ENCODE assay signal across 8 cellular contexts in the genomic region with DNA sequence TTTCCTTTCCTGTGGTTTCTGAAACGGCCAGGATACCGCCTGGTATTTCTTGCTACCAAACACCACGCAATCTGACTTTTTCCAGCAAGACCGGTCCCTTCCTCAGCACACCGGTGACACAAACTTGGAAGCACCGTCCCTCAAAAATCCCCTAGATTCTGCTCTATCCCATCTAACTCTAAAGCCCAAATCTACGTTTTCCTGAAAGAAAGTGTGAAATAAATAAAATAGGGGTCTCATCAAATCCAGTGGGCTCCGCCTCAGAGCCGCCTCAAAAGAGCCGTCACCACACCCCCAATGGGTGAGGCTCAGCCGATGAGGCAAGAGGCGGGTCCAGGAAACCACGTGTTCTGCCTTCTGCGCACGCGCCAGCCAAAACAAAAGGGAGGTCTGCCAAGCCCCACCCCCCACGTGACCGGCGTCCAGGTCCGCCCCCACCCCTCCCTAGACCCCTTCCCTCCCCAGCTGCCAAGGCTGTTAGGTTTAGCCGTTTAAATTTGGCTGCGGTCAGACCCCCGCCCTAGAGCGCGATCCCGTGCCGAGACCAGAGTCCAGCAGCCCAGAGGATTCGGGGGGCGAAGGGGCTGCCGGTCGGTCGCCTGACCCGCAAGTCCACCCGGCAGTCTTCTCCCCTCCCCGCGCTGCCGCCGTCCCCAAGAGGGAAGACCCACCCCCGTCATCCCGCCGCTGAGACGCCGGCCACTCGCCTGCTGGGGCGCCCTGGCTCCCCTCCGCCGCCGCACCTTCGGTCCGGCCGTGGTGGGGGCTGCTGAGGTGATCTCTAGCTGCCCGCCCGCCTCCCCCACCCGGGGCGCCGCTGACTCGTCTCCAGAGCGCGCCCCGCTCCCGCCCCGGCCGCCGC.
DNase-seq lines count a peak whose midpoint lies in the region; ATAC-seq lines count a peak whose summit lies in the region.

No MANE protein-coding gene starts in this region.

- H3K27ac ChIP-seq in BLaER1 treated with 17β-estradiol and CSF1 and Interleukin-3, amounts not matched to agents 10 nM and 100 nM, result peak overlapping the region; percentile 94 to 100 (median 96)

- H3K9me3 ChIP-seq in BLaER1 treated with 17β-estradiol and CSF1 and Interleukin-3, amounts not matched to agents 10 nM and 100 nM (replicated peaks in 1 of 11), result no peaks in the 10 kb centered on the region

- H3K36me3 ChIP-seq in BLaER1 treated with 17β-estradiol and CSF1 and Interleukin-3, amounts not matched to agents 10 nM and 100 nM, result 0 out of 22 replicates have a peak, but pooled peaks cover 0 to 3% (median 0%) of the 10 kb centered on the region in 11 experiments

- H3K9ac ChIP-seq in BLaER1 treated with 17β-estradiol and CSF1 and Interleukin-3, amounts not matched to agents 10 nM and 100 nM, result peak overlapping the region; percentile 92 to 99 (median 99)

- DNase-seq in NCI-H526 treated with DMSO at 0.1 percent for 48 hours (lab: John Stamatoyannopoulos, UW) (peak; percentile 92), cortex of kidney (lab: John Stamatoyannopoulos, UW) (peak; percentile 63), left kidney (ENCODE audit: low read depth, low spot score) (peak; percentile 99)
- peak; percentile 97 for DNase-seq in activated CD4-positive, alpha-beta T cell treated with anti-CD3 and anti-CD28 coated beads, Interleukin-2, amount 50 U/mL, for 1 hour
- DNase-seq in stimulated activated CD4-positive, alpha-beta T cell treated with anti-CD3 and anti-CD28 coated beads, Interleukin-1b, Interleukin-23, amount 100 ng/mL, for 48 hours, result peak; percentile 97

- peak; percentile 68 for ATAC-seq in GM19351 (IDR thresholded peaks at IDR 0.05; ENCODE audit: unreplicated experiment)
- ATAC-seq in HG03520 (IDR thresholded peaks at IDR 0.05; ENCODE audit: unreplicated experiment), result peak; percentile 68

- no peaks in the 10 kb centered on the region for H3K27me3 ChIP-seq in BLaER1 treated with 17β-estradiol and CSF1 and Interleukin-3, amounts not matched to agents 10 nM and 100 nM

- peaks cover 17 to 40% (median 29%) of the 10 kb centered on the region in 10 experiments for H3K4me1 ChIP-seq in BLaER1 treated with 17β-estradiol and CSF1 and Interleukin-3, amounts not matched to agents 10 nM and 100 nM

- H4K20me1 ChIP-seq in BLaER1 treated with 17β-estradiol and CSF1 and Interleukin-3, amounts not matched to agents 10 nM and 100 nM, result no peaks in the 10 kb centered on the region

- peak overlapping the region; percentile 63 to 88 (median 74) for H3K4me3 ChIP-seq in BLaER1 treated with 17β-estradiol and CSF1 and Interleukin-3, amounts not matched to agents 10 nM and 100 nM

- H3K4me2 ChIP-seq in BLaER1 treated with 17β-estradiol and CSF1 and Interleukin-3, amounts not matched to agents 10 nM and 100 nM, result peak overlapping the region; percentile 74 to 89 (median 78)

Comparison
In these comparisons a context has a peak if more than half of its experiments do, and no peak if none do; other contexts are left out.
1. Peak in every context shown above with its lines: DNase-seq, ATAC-seq, H3K4me3 ChIP-seq and H3K27ac ChIP-seq.